9 cellular contexts compared by ENCODE assay signal in the genomic region with DNA sequence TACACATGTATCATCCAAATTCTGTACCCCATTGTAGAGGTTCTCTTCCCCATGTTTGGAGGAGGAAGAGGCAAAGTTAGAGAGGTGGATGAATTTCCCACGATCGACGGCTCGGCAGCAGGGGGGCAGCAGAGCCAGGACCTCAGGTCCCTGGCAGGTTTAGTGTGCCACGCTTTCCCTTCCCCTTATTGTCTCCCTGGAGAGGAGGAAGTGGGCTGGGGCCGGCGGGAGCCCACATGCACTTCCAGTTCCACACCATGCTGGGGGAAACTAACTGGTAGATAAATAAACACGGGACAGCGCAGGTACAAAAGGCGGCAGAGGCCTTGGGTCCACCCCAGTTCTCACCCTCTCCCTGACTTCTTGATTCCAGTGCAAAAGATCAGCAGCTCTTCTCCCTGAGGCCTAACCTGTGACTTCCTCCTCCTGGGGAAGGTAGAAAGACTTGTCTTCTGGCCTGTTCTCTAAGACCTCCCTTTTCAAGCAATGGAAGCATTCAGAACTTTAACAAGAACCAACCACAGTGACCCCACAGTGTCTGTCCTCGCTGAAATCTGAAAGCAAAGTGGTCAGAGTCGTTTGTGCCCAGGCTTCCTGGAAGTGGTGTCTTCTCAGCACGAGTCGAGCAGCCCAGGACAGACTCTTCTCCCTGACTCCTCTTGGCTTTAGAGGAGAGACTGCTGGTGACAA. TPM values are rescaled to one million over a fixed set of nuclear protein-coding genes. Genes with fewer than 3 reads are reported as not detected.
DNase-seq lines count a peak whose midpoint lies in the region; ATAC-seq and TF ChIP-seq lines count a peak whose summit lies in the region.
"Had no signal": no experiment of that assay in that cellular context is flagged by ENCODE, and none has a peak within 500 bp of the region (broad histone marks: within the 10 kb centered on the region; RNA-seq: fewer than 3 reads in every experiment).

No MANE protein-coding gene starts in this region.

- no peak overlapping the region for H3K27ac ChIP-seq in mammary epithelial cell (ENCODE audit: insufficient read depth, low read depth, low read length)
- peak overlapping the region in 1 of 2 donors; percentile 58 for H3K27ac ChIP-seq in breast epithelium
- H3K27ac ChIP-seq in adipose tissue (ENCODE audit: low read depth, low read length) = peak overlapping the region; percentile 82
- H3K27ac ChIP-seq in lung (ENCODE audit: low read depth in 1 of 2, low read length in 1 of 2) = peak overlapping the region; percentile 60 to 82
- peak overlapping the region; percentile 13 for H3K27ac ChIP-seq in vagina

- H3K9me3 ChIP-seq in mammary epithelial cell (replicated peaks; ENCODE audit: insufficient read depth, low read length) (no peaks in the 10 kb centered on the region), breast epithelium (no peaks in the 10 kb centered on the region), lung (ENCODE audit: control insufficient read depth in 2 of 2, insufficient read depth in 1 of 2, low read length in 1 of 2) (no peaks in the 10 kb centered on the region), vagina (no peaks in the 10 kb centered on the region)

- H3K4me1 ChIP-seq in mammary epithelial cell (ENCODE audit: insufficient read depth, low read length) = peaks cover 11% of the 10 kb centered on the region
- H3K4me1 ChIP-seq in breast epithelium = no peaks in the 10 kb centered on the region
- peaks cover 4 to 8% of the 10 kb centered on the region in 2 donors for H3K4me1 ChIP-seq in lung (ENCODE audit: control insufficient read depth in 2 of 2, insufficient read depth in 2 of 2, low read length in 2 of 2)
- H3K4me1 ChIP-seq in vagina = peaks cover 13% of the 10 kb centered on the region

- 76% methylated on average over 14 of the region's 14 CpGs for WGBS in mammary epithelial cell (ENCODE audit: low coverage, missing lambda C conversion rate)
- WGBS in adipose tissue, 3 donors = 31 to 52% (median 34%) methylated on average over 14 of the region's 14 CpGs
- WGBS in lung, 2 donors = 15 to 38% methylated on average over 14 of the region's 14 CpGs

- H3K4me2 ChIP-seq in mammary epithelial cell (ENCODE audit: insufficient read depth, low read depth, low read length) = no peak overlapping the region

- no peak for ATAC-seq in lung (ENCODE audit: insufficient read depth, low FRiP score)
- no peak for ATAC-seq in esophagus mucosa
- ATAC-seq in HG03469 (IDR thresholded peaks at IDR 0.05; ENCODE audit: unreplicated experiment) = no peak

- H3K79me2 ChIP-seq in mammary epithelial cell (ENCODE audit: insufficient read depth, low read length) = no peaks in the 10 kb centered on the region

- no peak overlapping the region for H3K9ac ChIP-seq in mammary epithelial cell (ENCODE audit: insufficient read depth, low read length)

- no peaks in the 10 kb centered on the region for H4K20me1 ChIP-seq in mammary epithelial cell (ENCODE audit: insufficient read depth, low read length)

- no peaks in the 10 kb centered on the region for H3K27me3 ChIP-seq in mammary epithelial cell (ENCODE audit: insufficient read depth, low read length)
- no peaks in the 10 kb centered on the region for H3K27me3 ChIP-seq in breast epithelium
- no peaks in the 10 kb centered on the region for H3K27me3 ChIP-seq in lung (ENCODE audit: control insufficient read depth, insufficient read depth)
- H3K27me3 ChIP-seq in vagina = no peaks in the 10 kb centered on the region

- H3K4me3 ChIP-seq in mammary epithelial cell (replicated peaks in 1 of 3; ENCODE audit: insufficient read depth in 1 of 3, low read depth in 2 of 3, low read length in 3 of 3) (no peak overlapping the region), breast epithelium (no peak overlapping the region), lung (no peak overlapping the region), vagina (no peak overlapping the region)

- in situ Hi-C loops in mammary epithelial cell (cut with MboI; ENCODE audit: low sequenced_read_pairs in 2 of 2) = no loop called here

- no peak for TF ChIP-seq POLR2A in breast epithelium (IDR thresholded peaks at IDR 0.05)
- TF ChIP-seq POLR2A in vagina (IDR thresholded peaks at IDR 0.05) = no peak

- DNase-seq in mammary epithelial cell (no peak), breast epithelium (ENCODE audit: low spot score in 2 of 2) (no peak), lung (ENCODE audit: low spot score) (no peak), vagina (ENCODE audit: extremely low spot score in 2 of 2) (no peak), GM03348 (ENCODE audit: low spot score) (no peak)
- DNase-seq: NCI-H748 treated with DMSO at 0.1 percent for 48 hours had no signal

- dilution Hi-C loops in mammary epithelial cell (cut with HindIII; ENCODE audit: low sequenced_read_pairs) = no loop called here

- intact Hi-C loops in mammary epithelial cell (cut with micrococcal nuclease) (no loop called here), breast epithelium (cut with DNase I; ENCODE audit: low total_unique reads) (no loop called here), vagina (cut with DNase I) (no loop called here)

- no TSS peak for BruUV-seq in mammary epithelial cell (replicated peaks; lab: Mats Ljungman, UMichigan)

- TF ChIP-seq CTCF in mammary epithelial cell (conservative IDR thresholded peaks at IDR 0.05 in 1 of 2, IDR thresholded peaks at IDR 0.05 in 1 of 2; ENCODE audit: extremely low read depth in 1 of 2, insufficient read depth in 1 of 2, low read depth in 1 of 2, low read length in 2 of 2) = no peak
- TF ChIP-seq CTCF in breast epithelium (IDR thresholded peaks at IDR 0.05) = no peak
- TF ChIP-seq CTCF in lung (IDR thresholded peaks at IDR 0.05; ENCODE audit: control extremely low read depth, extremely low read depth) = no peak
- no peak for TF ChIP-seq CTCF in vagina (IDR thresholded peaks at IDR 0.05)

- peak overlapping the region; percentile 63 for H2AFZ ChIP-seq in mammary epithelial cell (ENCODE audit: low read depth, low read length)

- H3K36me3 ChIP-seq in mammary epithelial cell (ENCODE audit: insufficient read depth, low read length) (no peaks in the 10 kb centered on the region), breast epithelium (no peaks in the 10 kb centered on the region), lung (ENCODE audit: control insufficient read depth in 2 of 2, insufficient read depth in 2 of 2, low read length in 2 of 2) (no peaks in the 10 kb centered on the region), vagina (no peaks in the 10 kb centered on the region)

- CTCF ChIA-PET in mammary epithelial cell (lab: Charles Lee; ENCODE audit: low non-redundant PET) = no interaction called here

RNA-seq across cellular contexts. Expression of a gene that starts 30.5 kb away (rescaled TPM):
- total RNA-seq in mammary epithelial cell = 1 to 10 TPM in 1 of 2 donors, under 1 TPM in 1; 0.92 to 1.0 TPM
- polyA plus RNA-seq in mammary epithelial cell = 2.0 TPM
- not detected for polyA minus RNA-seq in mammary epithelial cell
- total RNA-seq in breast epithelium = 100 to 1,000 TPM in 2 of 3 donors, 10 to 100 TPM in 1; 97.2 to 208 (median 114) TPM
- 100 to 1,000 TPM in 2 of 3 donors, 10 to 100 TPM in 1; 32.0 to 290 (median 181) TPM for polyA plus RNA-seq in adipose tissue
- 100 to 1,000 TPM; 188 to 293 TPM for total RNA-seq in lung
- polyA plus RNA-seq in lung = 1,000 to 10,000 TPM in 1 of 2 donors, 10 to 100 TPM in 1; 58.1 to 1,336 TPM
- 117 TPM for total RNA-seq in vagina
- total RNA-seq in esophagus mucosa = 7.9 TPM

Comparison
In these comparisons a context has a peak if more than half of its experiments do, and no peak if none do; other contexts are left out.
1. RNA of a gene that starts 30.5 kb away (total RNA-seq): 188 to 293 TPM in lung, 117 TPM in vagina (single experiment) and 97.2 to 208 TPM in breast epithelium; 7.9 TPM in esophagus mucosa (single experiment) and 0.92 to 1.0 TPM in mammary epithelial cell; every median in the first group is over 10 times any median in the second.